ENCODE assay signal across 8 cellular contexts in the genomic region with DNA sequence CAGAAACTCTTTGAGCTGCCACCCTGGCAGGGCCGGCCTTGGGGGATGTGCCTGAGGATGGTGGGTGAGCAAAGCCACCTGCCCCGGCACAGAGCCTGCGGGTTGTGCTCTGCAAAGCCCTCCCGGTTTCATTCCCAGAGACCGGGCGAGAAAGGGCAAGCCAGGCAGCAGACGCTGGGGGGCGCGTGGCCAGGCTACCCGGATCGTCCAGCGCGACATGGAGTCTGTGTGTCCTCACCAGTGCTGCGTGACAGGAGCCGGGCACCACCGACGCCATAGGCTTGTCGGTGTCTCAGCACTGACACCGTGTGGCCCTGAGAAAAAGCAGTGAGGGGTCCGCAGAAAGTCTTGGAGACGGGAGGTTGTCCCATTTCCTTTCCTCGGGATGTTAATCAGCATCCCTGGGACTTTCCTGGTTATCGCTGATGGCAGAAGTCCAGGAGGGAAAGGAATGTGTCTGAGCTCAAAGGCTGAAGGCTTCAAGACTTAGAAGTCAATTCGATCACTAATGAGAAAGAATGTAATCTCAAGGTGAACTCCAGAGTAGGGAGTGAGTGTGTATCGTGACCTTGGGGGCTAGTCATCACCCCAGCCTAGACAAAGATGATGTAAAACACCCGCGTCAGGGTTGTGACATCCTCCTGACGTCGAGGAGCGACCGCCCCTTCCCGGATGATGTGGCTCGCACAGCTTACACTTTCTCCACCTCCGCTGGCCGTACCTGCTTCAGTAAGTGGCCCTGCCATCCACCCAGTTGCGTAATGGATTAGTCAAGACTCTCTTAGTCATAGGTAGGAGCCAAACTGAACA. TPM values are rescaled to one million over a fixed set of nuclear protein-coding genes. Genes with fewer than 3 reads are reported as not detected.
DNase-seq lines count a peak whose midpoint lies in the region; ATAC-seq and TF ChIP-seq lines count a peak whose summit lies in the region.

No MANE protein-coding gene starts in this region.

- peaks cover 14% of the 10 kb centered on the region for H3K27me3 Mint-ChIP-seq in neural progenitor cell (ENCODE audit: insufficient read depth, low read depth)

- TF ChIP-seq EP300 in gastroesophageal sphincter (IDR thresholded peaks at IDR 0.05): no peak

- H3K4me1 Mint-ChIP-seq in neural progenitor cell: peaks cover 2% of the 10 kb centered on the region

- H3K9me3 ChIP-seq in gastroesophageal sphincter (no peaks in the 10 kb centered on the region), neural progenitor cell (ENCODE audit: low read depth) (no peaks in the 10 kb centered on the region), thymus (ENCODE audit: control insufficient read depth) (no peaks in the 10 kb centered on the region)

- H3K4me1 ChIP-seq in gastroesophageal sphincter (peaks cover 0 to 9% (median 0%) of the 10 kb centered on the region in 3 donors), neural progenitor cell (no peaks in the 10 kb centered on the region), thymus (ENCODE audit: control insufficient read depth, insufficient read depth, low read length) (peaks cover 4% of the 10 kb centered on the region)

- peak overlapping the region; percentile 89 for H2AFZ ChIP-seq in neural progenitor cell (replicated peaks)

- TF ChIP-seq POLR2A in gastroesophageal sphincter (IDR thresholded peaks at IDR 0.05): no peak

- H3K79me2 ChIP-seq in neural progenitor cell (ENCODE audit: low read depth): no peaks in the 10 kb centered on the region

- no peak overlapping the region for H3K9ac ChIP-seq in neural progenitor cell

- H4K20me1 ChIP-seq in neural progenitor cell (ENCODE audit: low read depth): no peaks in the 10 kb centered on the region

- DNase-seq in DMS153 (lab: John Stamatoyannopoulos, UW) (peak; percentile 73), HuH-7.5 (ENCODE audit: low spot score) (peak; percentile 57), RKO (ENCODE audit: low spot score) (peak; percentile 69), neural progenitor cell (ENCODE audit: low spot score) (peak; percentile 94)
- DNase-seq in activated effector memory CD4-positive, alpha-beta T cell treated with Interleukin-2 at 50 U/mL for 16 hours: peak; percentile 18

- peak overlapping the region; percentile 33 for H3K4me3 Mint-ChIP-seq in neural progenitor cell

- no peaks in the 10 kb centered on the region for H3K9me3 Mint-ChIP-seq in neural progenitor cell

- H3K4me3 ChIP-seq in gastroesophageal sphincter (peak overlapping the region in 1 of 2 donors; percentile 28), neural progenitor cell (peak overlapping the region; percentile 28), thymus (ENCODE audit: low read length) (peak overlapping the region; percentile 26)

- no peaks in the 10 kb centered on the region for H3F3A ChIP-seq in neural progenitor cell (ENCODE audit: low read depth)

- H3K36me3 Mint-ChIP-seq in neural progenitor cell: no peaks in the 10 kb centered on the region

- H3K4me2 ChIP-seq in neural progenitor cell: peak overlapping the region; percentile 65

- H3K27me3 ChIP-seq in gastroesophageal sphincter: peaks cover 16% of the 10 kb centered on the region
- H3K27me3 ChIP-seq in neural progenitor cell: peaks cover 24% of the 10 kb centered on the region
- peaks cover 2% of the 10 kb centered on the region for H3K27me3 ChIP-seq in thymus (ENCODE audit: control insufficient read depth, insufficient read depth)

- H3K27ac ChIP-seq in gastroesophageal sphincter (no peak overlapping the region), neural progenitor cell (no peak overlapping the region), thymus (ENCODE audit: low read depth) (peak overlapping the region; percentile 62)

- ATAC-seq in gastroesophageal sphincter (peak; percentile 65), GM19463 (IDR thresholded peaks at IDR 0.05; ENCODE audit: unreplicated experiment) (no peak)

- WGBS in gastroesophageal sphincter (ENCODE audit: low coverage in 1 of 2), 2 donors: 9 to 15% methylated on average over 6 to 10 of the region's 36 CpGs
- 20% methylated on average over 36 of the region's 36 CpGs for WGBS in thymus

- no peak overlapping the region for H3K27ac Mint-ChIP-seq in neural progenitor cell

- H3K36me3 ChIP-seq in gastroesophageal sphincter: no peaks in the 10 kb centered on the region
- no peaks in the 10 kb centered on the region for H3K36me3 ChIP-seq in neural progenitor cell
- H3K36me3 ChIP-seq in thymus (ENCODE audit: control insufficient read depth, insufficient read depth): no peaks in the 10 kb centered on the region

- TF ChIP-seq CTCF in gastroesophageal sphincter (IDR thresholded peaks at IDR 0.05) (peak in 3 of 4 experiments; percentile 24 to 61 (median 45)), neural progenitor cell (IDR thresholded peaks at IDR 0.05) (peak; percentile 71)

RNA-seq across cellular contexts. Expression of a gene that starts 36.3 kb away (rescaled TPM):
- under 1 TPM in 2 of 4 donors, not detected in 2; 0.08 to 0.67 TPM for total RNA-seq in gastroesophageal sphincter
- not detected in 2 replicates for total RNA-seq in neural progenitor cell (ENCODE audit: low replicate concordance)
- 0.62 TPM for polyA plus RNA-seq in thymus

RNA-seq across cellular contexts. Expression of a gene that starts 37.2 kb away (rescaled TPM):
- total RNA-seq in gastroesophageal sphincter (not detected), neural progenitor cell (ENCODE audit: low replicate concordance) (not detected in 2 replicates)
- 2.7 TPM for polyA plus RNA-seq in thymus

Comparison
In these comparisons a context has a peak if more than half of its experiments do, and no peak if none do; other contexts are left out.
1. DNase-seq: peak in every context shown above with its lines; median percentile 94 in neural progenitor cell; 73 in DMS153; 69 in RKO; 57 in HuH-7.5; 18 in activated effector memory CD4-positive, alpha-beta T cell treated with Interleukin-2 at 50 U/mL for 16 hours.